ENCODE assay signal across 12 cellular contexts in genomic region chr17:69142473-69142802, GRCh38. TPM values are rescaled to one million over a fixed set of nuclear protein-coding genes. Genes with fewer than 3 reads are reported as not detected.
DNase-seq lines count a peak whose midpoint lies in the region; ATAC-seq and TF ChIP-seq lines count a peak whose summit lies in the region.
"Had no signal": no experiment of that assay in that cellular context is flagged by ENCODE, and none has a peak within 500 bp of the region (broad histone marks: within the 10 kb centered on the region; RNA-seq: fewer than 3 reads in every experiment).

No MANE protein-coding gene starts in this region.

- no peaks in the 10 kb centered on the region for H3K36me3 ChIP-seq in fibroblast of lung (ENCODE audit: control insufficient read depth, insufficient read depth, low read length)
- no peaks in the 10 kb centered on the region for H3K36me3 ChIP-seq in aorta (ENCODE audit: control insufficient read depth in 1 of 2, insufficient read depth in 2 of 2, low read length in 1 of 2)

- H2AFZ ChIP-seq in fibroblast of lung (ENCODE audit: low read length), result no peak overlapping the region

- no peaks in the 10 kb centered on the region for H3K9me3 ChIP-seq in fibroblast of lung (ENCODE audit: control insufficient read depth, insufficient read depth, low read depth, low read length)
- no peaks in the 10 kb centered on the region for H3K9me3 ChIP-seq in aorta (ENCODE audit: control insufficient read depth, low read length)

- ATAC-seq in SK-N-SH treated with all-trans-retinoic acid at 6 μM for 48 hours (peak; percentile 71), aorta (ENCODE audit: low FRiP score) (peak; percentile 64)

- no peaks in the 10 kb centered on the region for H4K20me1 ChIP-seq in fibroblast of lung (ENCODE audit: control insufficient read depth, extremely low read depth, insufficient read depth, low read length)

- H3K27me3 ChIP-seq in fibroblast of lung (ENCODE audit: control insufficient read depth, insufficient read depth, low read length) (no peaks in the 10 kb centered on the region), aorta (ENCODE audit: control insufficient read depth in 1 of 2, insufficient read depth in 2 of 2, low read length in 1 of 2) (no peaks in the 10 kb centered on the region)

- H3K4me2 ChIP-seq in fibroblast of lung (ENCODE audit: extremely low read depth, insufficient read depth, low read length), result peak overlapping the region; percentile 21

- no peak overlapping the region for H3K9ac ChIP-seq in fibroblast of lung (ENCODE audit: insufficient read depth, low read length)

- no peak for TF ChIP-seq CTCF in fibroblast of lung (conservative IDR thresholded peaks at IDR 0.05 in 1 of 2, IDR thresholded peaks at IDR 0.05 in 1 of 2; ENCODE audit: low read depth in 1 of 2, low read length in 2 of 2)

- H3K27ac ChIP-seq in fibroblast of lung (ENCODE audit: insufficient read depth, low read length) (peak overlapping the region; percentile 40), aorta (ENCODE audit: low read depth in 1 of 2, low read length in 2 of 2) (no peak overlapping the region)

- H3K4me3 ChIP-seq in fibroblast of lung (replicated peaks in 1 of 4; ENCODE audit: control extremely low read depth in 1 of 4, insufficient read depth in 1 of 4, low read depth in 3 of 4, low read length in 4 of 4) (peak overlapping the region in 3 of 4 experiments; percentile 4 to 80 (median 56)), aorta (ENCODE audit: low read length in 2 of 2) (no peak overlapping the region)

- intact Hi-C loops in aorta (cut with DNase I), result no loop called here

- peaks cover 2% of the 10 kb centered on the region for H3K4me1 ChIP-seq in fibroblast of lung (ENCODE audit: control insufficient read depth, extremely low read depth, insufficient read depth, low read length)
- no peaks in the 10 kb centered on the region for H3K4me1 ChIP-seq in aorta (ENCODE audit: control insufficient read depth in 1 of 2, insufficient read depth in 2 of 2, low read length in 2 of 2)

- H3K79me2 ChIP-seq in fibroblast of lung (ENCODE audit: control insufficient read depth, insufficient read depth, low read length), result no peaks in the 10 kb centered on the region

- 42 to 44% methylated on average over 2 of the region's 2 CpGs for WGBS in aorta, 2 donors

- DNase-seq in fibroblast of lung (ENCODE audit: low read depth in 2 of 2), result peak; percentile 31 to 89
- peak; percentile 2 for DNase-seq in myocyte (ENCODE audit: low read depth)
- no peak for DNase-seq in aorta
- DNase-seq in ureter (ENCODE audit: low spot score), result no peak
- no peak for DNase-seq in NCI-H1048 (lab: John Stamatoyannopoulos, UW)
- DNase-seq in NCI-H526 (lab: John Stamatoyannopoulos, UW), result no peak
- DNase-seq: activated CD4-positive, alpha-beta memory T cell treated with anti-CD3 and anti-CD28 coated beads for 36 hours; DMS79; NCI-H2081; T-helper 2 cell had no signal

TF ChIP-seq in SK-N-SH treated with all-trans-retinoic acid at 6 μM for 48 hours, 23 proteins besides CTCF, POLR2A, EP300 and RAD21:
- no peak for TF ChIP-seq PPARA (CRISPR knock-in tag; IDR thresholded peaks at IDR 0.05; ENCODE audit: borderline replicate concordance)
- TF ChIP-seq OSR1 (CRISPR knock-in tag; IDR thresholded peaks at IDR 0.05), result no peak
- TF ChIP-seq RARB (CRISPR knock-in tag; IDR thresholded peaks at IDR 0.05), result no peak
- no peak for TF ChIP-seq ZFP3 (CRISPR knock-in tag; IDR thresholded peaks at IDR 0.05)
- no peak for TF ChIP-seq TSHZ2 (CRISPR knock-in tag; IDR thresholded peaks at IDR 0.05)
- TF ChIP-seq ZNF565 (CRISPR knock-in tag; conservative IDR thresholded peaks at IDR 0.05; ENCODE audit: low read depth), result no peak
- no peak for TF ChIP-seq ZC3H10 (CRISPR knock-in tag; IDR thresholded peaks at IDR 0.05)
- TF ChIP-seq CSDC2 (CRISPR knock-in tag; IDR thresholded peaks at IDR 0.05), result no peak
- no peak for TF ChIP-seq ESRRG (CRISPR knock-in tag; IDR thresholded peaks at IDR 0.05)
- TF ChIP-seq ZNF8 (CRISPR knock-in tag; IDR thresholded peaks at IDR 0.05), result no peak
- no peak for TF ChIP-seq ISL1 (CRISPR knock-in tag; IDR thresholded peaks at IDR 0.05)
- no peak for TF ChIP-seq ARNTL (CRISPR knock-in tag; IDR thresholded peaks at IDR 0.05; ENCODE audit: borderline replicate concordance, low read depth)
- no peak for TF ChIP-seq TOX (CRISPR knock-in tag; IDR thresholded peaks at IDR 0.05; ENCODE audit: borderline replicate concordance)
- no peak for TF ChIP-seq POU6F1 (CRISPR knock-in tag; IDR thresholded peaks at IDR 0.05; ENCODE audit: borderline replicate concordance, low read depth)
- TF ChIP-seq PATZ1 (CRISPR knock-in tag; IDR thresholded peaks at IDR 0.05; ENCODE audit: borderline replicate concordance), result no peak
- TF ChIP-seq ZNF70 (CRISPR knock-in tag; IDR thresholded peaks at IDR 0.05), result no peak
- no peak for TF ChIP-seq GLIS3 (CRISPR knock-in tag; IDR thresholded peaks at IDR 0.05)
- TF ChIP-seq CSRNP3 (CRISPR knock-in tag; IDR thresholded peaks at IDR 0.05), result no peak
- no peak for TF ChIP-seq TCF4 (CRISPR knock-in tag; IDR thresholded peaks at IDR 0.05; ENCODE audit: borderline replicate concordance)

RNA-seq across cellular contexts. Expression of gene ABCA6, which starts 0.7 kb away (rescaled TPM):
- total RNA-seq in fibroblast of lung, result 12.9 and 23.1 TPM in 2 replicates
- 4.2 and 4.3 TPM in 2 replicates for polyA plus RNA-seq in fibroblast of lung
- polyA plus RNA-seq in fibroblast of lung (2012), result 2.7 and 2.9 TPM in 2 replicates
- 0.43 and 0.82 TPM in 2 replicates for polyA minus RNA-seq in fibroblast of lung (ENCODE audit: low replicate concordance)
- total RNA-seq in myocyte, result under 0.01 TPM in 1 of 2 replicates, not detected in the other
- polyA plus RNA-seq in myocyte (2012), result not detected
- 100 to 1,000 TPM in 1 of 2 donors, 10 to 100 TPM in 1; 31.6 to 200 TPM for total RNA-seq in aorta
- 10 to 100 TPM in 1 of 2 donors, 1 to 10 TPM in 1; 7.8 to 39.8 TPM for polyA plus RNA-seq in aorta
- 14.9 TPM for total RNA-seq in ureter
- total RNA-seq: activated CD4-positive, alpha-beta memory T cell treated with anti-CD3 and anti-CD28 coated beads for 36 hours; HT1080 had no signal

Comparison
In these comparisons a context has a peak if more than half of its experiments do, and no peak if none do; other contexts are left out.
1. DNase-seq: peak in fibroblast of lung (2 of 2) and myocyte (single experiment); none in aorta (0 of 2), ureter (single experiment), NCI-H1048 (single experiment) and NCI-H526 (0 of 2).
2. H3K4me3 ChIP-seq: peak in fibroblast of lung (3 of 4); none in aorta (0 of 2).
3. RNA of gene ABCA6, which starts 0.7 kb away (total RNA-seq): 31.6 to 200 TPM in aorta, 14.9 TPM in ureter (single experiment) and 12.9 to 23.1 TPM in fibroblast of lung; under 0.01 TPM in myocyte; every median in the first group is over 10 times any median in the second.